8 cellular contexts compared by ENCODE assay signal in genomic region chr1:161098161-161099068, GRCh38. TPM values are rescaled to one million over a fixed set of nuclear protein-coding genes. Genes with fewer than 3 reads are reported as not detected.
DNase-seq lines count a peak whose midpoint lies in the region; ATAC-seq and TF ChIP-seq lines count a peak whose summit lies in the region.

A gene with protein sequence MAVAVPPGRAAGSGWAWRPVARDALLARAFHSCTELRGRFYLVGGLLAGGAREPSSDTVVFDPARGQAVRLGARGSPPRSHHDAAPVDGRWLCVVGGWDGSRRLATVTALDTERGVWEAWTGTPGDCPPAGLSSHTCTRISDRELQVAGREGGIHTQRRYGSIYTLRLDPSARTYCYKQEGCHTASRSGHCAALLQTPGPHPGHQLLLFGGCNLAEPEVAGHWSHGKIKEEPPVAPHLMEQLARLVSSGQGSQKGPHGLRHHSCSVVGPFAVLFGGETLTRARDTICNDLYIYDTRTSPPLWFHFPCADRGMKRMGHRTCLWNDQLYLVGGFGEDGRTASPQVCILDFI (plus strand): TSS chr1:161098361. CDS start chr1:161098536, 175 bp downstream.

- H3K4me1 Mint-ChIP-seq in activated naive CD4-positive, alpha-beta T cell treated with anti-CD3 and anti-CD28 coated beads, Interleukin-2, amount 10 ng/mL, durations not matched to agents 7 days and 5 days: peaks cover 26% of the 10 kb centered on the region

- H3K27me3 ChIP-seq in BLaER1: no peaks in the 10 kb centered on the region
- peaks cover 11% of the 10 kb centered on the region for H3K27me3 ChIP-seq in neutrophil
- H3K27me3 ChIP-seq in testis: no peaks in the 10 kb centered on the region

- peak; percentile 61 for DNase-seq in OCI-M1 (lab: John Stamatoyannopoulos, UW)
- DNase-seq in activated naive CD4-positive, alpha-beta T cell treated with anti-CD3 and anti-CD28 coated beads, Interleukin-2, amount 10 ng/mL, durations not matched to agents 7 days and 5 days: peak; percentile 85
- peak; percentile 77 for DNase-seq in germinal center (ENCODE audit: low spot score)
- DNase-seq in testis: peak; percentile 86

- peak within 1 kb of the TSS; percentile 73 for H3K9ac ChIP-seq in BLaER1

- peaks cover 50% of the 10 kb centered on the region for H4K20me1 ChIP-seq in BLaER1

- H3K36me3 ChIP-seq in BLaER1: peaks cover 46% of the 10 kb centered on the region
- peaks cover 12% of the 10 kb centered on the region for H3K36me3 ChIP-seq in neutrophil
- no peaks in the 10 kb centered on the region for H3K36me3 ChIP-seq in testis (ENCODE audit: low read depth, missing control alignments)

- H3K36me3 Mint-ChIP-seq in activated naive CD4-positive, alpha-beta T cell treated with anti-CD3 and anti-CD28 coated beads, Interleukin-2, amount 10 ng/mL, durations not matched to agents 7 days and 5 days: peaks cover 23% of the 10 kb centered on the region

- peak within 1 kb of the TSS; percentile 99 for H3K4me2 ChIP-seq in BLaER1

- H3K4me3 ChIP-seq in BLaER1 (peak within 1 kb of the TSS; percentile 70), neutrophil (ENCODE audit: low read depth in 1 of 2, low read length in 1 of 2) (peak within 1 kb of the TSS; percentile 74 to 75), testis (peak within 1 kb of the TSS; percentile 64 to 75)

- H3K4me1 ChIP-seq in BLaER1 (peaks cover 28% of the 10 kb centered on the region), neutrophil (ENCODE audit: control insufficient read depth in 1 of 2, insufficient read depth in 1 of 2, low read depth in 1 of 2, low read length in 1 of 2) (peaks cover 25 to 29% of the 10 kb centered on the region in 2 experiments), testis (peaks cover 5% of the 10 kb centered on the region)

- H3K9me3 ChIP-seq in BLaER1 (no peaks in the 10 kb centered on the region), neutrophil (no peaks in the 10 kb centered on the region), testis (no peaks in the 10 kb centered on the region)

- TF ChIP-seq CTCF in neutrophil (IDR thresholded peaks at IDR 0.05) (no peak), testis (IDR thresholded peaks at IDR 0.05) (peak in 1 of 3 experiments; percentile 19)

- no peak for TF ChIP-seq POLR2A in testis (IDR thresholded peaks at IDR 0.05)

- peak; percentile 72 for ATAC-seq in GM19324 (IDR thresholded peaks at IDR 0.05; ENCODE audit: low FRiP score, unreplicated experiment)
- ATAC-seq in HG03442 (IDR thresholded peaks at IDR 0.05; ENCODE audit: unreplicated experiment): peak; percentile 73

- peak within 1 kb of the TSS; percentile 81 for H3K4me3 Mint-ChIP-seq in activated naive CD4-positive, alpha-beta T cell treated with anti-CD3 and anti-CD28 coated beads, Interleukin-2, amount 10 ng/mL, durations not matched to agents 7 days and 5 days

- intact Hi-C loops in testis (cut with DNase I; ENCODE audit: low total_unique reads): loop anchor here (10.0 kb wide), 1 partner anchor 104 kb away; no protein-coding TSS in a partner anchor

- CTCF ChIA-PET in activated naive CD4-positive, alpha-beta T cell treated with anti-CD3 and anti-CD28 coated beads, Interleukin-2, amount 10 ng/mL, durations not matched to agents 7 days and 5 days (lab: Charles Lee): interaction anchor here (0.6 to 9.6 kb wide), 28 partner anchors 9 to 728 kb away, joined by 3 to 196 read pairs (median 6); partner anchors contain the start of genes ARHGAP30, NECTIN4, NIT1 and PFDN2

- peak within 1 kb of the TSS; percentile 89 for H3K27ac Mint-ChIP-seq in activated naive CD4-positive, alpha-beta T cell treated with anti-CD3 and anti-CD28 coated beads, Interleukin-2, amount 10 ng/mL, durations not matched to agents 7 days and 5 days

- peaks cover 41% of the 10 kb centered on the region for H3K27me3 Mint-ChIP-seq in activated naive CD4-positive, alpha-beta T cell treated with anti-CD3 and anti-CD28 coated beads, Interleukin-2, amount 10 ng/mL, durations not matched to agents 7 days and 5 days

- 8 to 15% methylated on average over 16 to 52 of the region's 73 CpGs for WGBS in testis, 2 donors

- no peaks in the 10 kb centered on the region for H3K9me3 Mint-ChIP-seq in activated naive CD4-positive, alpha-beta T cell treated with anti-CD3 and anti-CD28 coated beads, Interleukin-2, amount 10 ng/mL, durations not matched to agents 7 days and 5 days

- H3K27ac ChIP-seq in BLaER1: peak within 1 kb of the TSS; percentile 71
- H3K27ac ChIP-seq in neutrophil: peak within 1 kb of the TSS; percentile 62
- peak within 1 kb of the TSS; percentile 22 to 66 for H3K27ac ChIP-seq in testis

RNA-seq across cellular contexts. Expression of the gene that starts here (rescaled TPM):
- total RNA-seq in testis: 10 to 100 TPM; 55.8 to 57.2 TPM
- polyA plus RNA-seq in testis (ENCODE audit: insufficient read depth, low read depth, low replicate concordance): 144 TPM

Comparison
In these comparisons a context has a peak if more than half of its experiments do, and no peak if none do; other contexts are left out.
1. Peak in every context shown above with its lines: DNase-seq, ATAC-seq, H3K4me3 ChIP-seq and H3K27ac ChIP-seq.